In the genomic region with DNA sequence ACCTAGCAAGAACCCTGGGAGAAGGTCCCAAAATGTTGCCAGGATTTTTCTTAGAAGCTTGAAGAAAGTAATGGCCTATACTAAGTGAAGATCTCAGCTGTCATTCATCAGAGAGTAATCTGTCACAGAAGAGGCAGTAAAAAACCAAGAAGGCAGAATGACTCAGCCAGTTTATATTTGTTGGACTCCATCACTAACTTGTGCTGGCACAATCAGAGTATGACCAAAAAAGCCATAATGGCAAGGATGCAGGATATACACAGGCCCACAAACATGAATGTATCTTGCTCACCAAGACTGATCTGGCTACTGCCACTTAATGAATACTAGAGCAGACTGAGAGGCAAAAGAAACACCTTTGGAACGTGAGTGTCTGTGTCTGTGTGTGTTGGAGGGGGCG, we compare ENCODE assay signal across 23 cellular contexts.
DNase-seq lines count a peak whose midpoint lies in the region; ATAC-seq and TF ChIP-seq lines count a peak whose summit lies in the region.
"Had no signal": no experiment of that assay in that cellular context is flagged by ENCODE, and none has a peak within 500 bp of the region (broad histone marks: within the 10 kb centered on the region; RNA-seq: fewer than 3 reads in every experiment).

No MANE protein-coding gene starts in this region.

- TF ChIP-seq CTCF in gastrocnemius medialis (IDR thresholded peaks at IDR 0.05 in 4 of 5, conservative IDR thresholded peaks at IDR 0.05 in 1 of 5), result no peak
- TF ChIP-seq CTCF in upper lobe of left lung (IDR thresholded peaks at IDR 0.05), result no peak

- TF ChIP-seq POLR2A in gastrocnemius medialis (IDR thresholded peaks at IDR 0.05), result no peak
- TF ChIP-seq POLR2A in upper lobe of left lung (IDR thresholded peaks at IDR 0.05), result no peak

- H3K27me3 ChIP-seq in gastrocnemius medialis, result no peaks in the 10 kb centered on the region
- no peaks in the 10 kb centered on the region for H3K27me3 ChIP-seq in upper lobe of left lung

- TF ChIP-seq EP300 in upper lobe of left lung (IDR thresholded peaks at IDR 0.05), result no peak

- H3K4me3 ChIP-seq in gastrocnemius medialis, result no peak overlapping the region
- H3K4me3 ChIP-seq in upper lobe of left lung, result no peak overlapping the region
- H3K4me3 ChIP-seq: PC-9 had no signal

- WGBS in upper lobe of left lung, 2 donors, result 93 to 98% methylated on average over 2 of the region's 2 CpGs

- H3K27ac ChIP-seq in gastrocnemius medialis, result no peak overlapping the region
- H3K27ac ChIP-seq in upper lobe of left lung, result no peak overlapping the region
- H3K27ac ChIP-seq: PC-9 had no signal

- peaks cover 0 to 11% (median 0%) of the 10 kb centered on the region in 3 donors for H3K9me3 ChIP-seq in gastrocnemius medialis
- H3K9me3 ChIP-seq in upper lobe of left lung, result peaks cover 0 to 6% (median 2%) of the 10 kb centered on the region in 4 donors

- peak; percentile 56 to 69 for ATAC-seq in gastrocnemius medialis
- ATAC-seq in SK-N-SH treated with all-trans-retinoic acid at 6 μM for 48 hours, result no peak
- no peak for ATAC-seq in upper lobe of left lung (ENCODE audit: low FRiP score in 2 of 2)

- intact Hi-C loops in gastrocnemius medialis (cut with DNase I; ENCODE audit: low total_unique reads), result no loop called here

- H3K36me3 ChIP-seq in gastrocnemius medialis (no peaks in the 10 kb centered on the region), upper lobe of left lung (no peaks in the 10 kb centered on the region)

- H3K4me1 ChIP-seq in gastrocnemius medialis, result no peaks in the 10 kb centered on the region
- H3K4me1 ChIP-seq in upper lobe of left lung, result no peaks in the 10 kb centered on the region

- in situ Hi-C loops in gastrocnemius medialis (cut with MboI; ENCODE audit: low sequenced_read_pairs in 4 of 4), result no loop called here

- DNase-seq in EH (ENCODE audit: low read depth) (peak; percentile 35), NCI-H226 (peak; percentile 7), iris pigment epithelial cell (ENCODE audit: low read depth) (peak; percentile 1), gastrocnemius medialis (no peak), ecto neural progenitor cell (ENCODE audit: low spot score) (no peak), upper lobe of left lung (no peak)
- no peak for DNase-seq in activated CD4-positive, alpha-beta T cell treated with anti-CD3 and anti-CD28 coated beads, Interleukin-2, amount 50 U/mL, for 48 hours
- DNase-seq: 8988T, DMS153, DND-41, HCEC 1CT, IMR-90, KG1, NCI-H1092, NCI-H1417 treated with DMSO at 0.1 percent for 48 hours, NCI-H1694 treated with DMSO at 0.1 percent for 48 hours, NCI-H2081, NCI-H524 treated with DMSO at 0.1 percent for 48 hours, NCI-H774, PC-9, RPMI8226, SHP77 had no signal

TF ChIP-seq in SK-N-SH treated with all-trans-retinoic acid at 6 μM for 48 hours, 23 proteins besides CTCF, POLR2A, EP300 and RAD21:
- TF ChIP-seq BACH2 (CRISPR knock-in tag; IDR thresholded peaks at IDR 0.05; ENCODE audit: borderline replicate concordance), result no peak
- TF ChIP-seq TOX (CRISPR knock-in tag; IDR thresholded peaks at IDR 0.05; ENCODE audit: borderline replicate concordance), result no peak
- no peak for TF ChIP-seq ARNTL (CRISPR knock-in tag; IDR thresholded peaks at IDR 0.05; ENCODE audit: borderline replicate concordance, low read depth)
- no peak for TF ChIP-seq ZFP30 (CRISPR knock-in tag; IDR thresholded peaks at IDR 0.05)
- no peak for TF ChIP-seq ZFP3 (CRISPR knock-in tag; IDR thresholded peaks at IDR 0.05)
- TF ChIP-seq ZNF70 (CRISPR knock-in tag; IDR thresholded peaks at IDR 0.05), result no peak
- no peak for TF ChIP-seq ZNF565 (CRISPR knock-in tag; conservative IDR thresholded peaks at IDR 0.05; ENCODE audit: low read depth)
- TF ChIP-seq RARB (CRISPR knock-in tag; IDR thresholded peaks at IDR 0.05), result no peak
- TF ChIP-seq SNAI2 (CRISPR knock-in tag; IDR thresholded peaks at IDR 0.05), result no peak
- no peak for TF ChIP-seq ESRRG (CRISPR knock-in tag; IDR thresholded peaks at IDR 0.05)
- no peak for TF ChIP-seq TSHZ2 (CRISPR knock-in tag; IDR thresholded peaks at IDR 0.05)
- TF ChIP-seq CSDC2 (CRISPR knock-in tag; IDR thresholded peaks at IDR 0.05), result no peak
- no peak for TF ChIP-seq PPARA (CRISPR knock-in tag; IDR thresholded peaks at IDR 0.05; ENCODE audit: borderline replicate concordance)
- TF ChIP-seq ISL1 (CRISPR knock-in tag; IDR thresholded peaks at IDR 0.05), result no peak
- TF ChIP-seq OSR1 (CRISPR knock-in tag; IDR thresholded peaks at IDR 0.05), result no peak

Comparison
In these comparisons a context has a peak if more than half of its experiments do, and no peak if none do; other contexts are left out.
1. DNase-seq: peak in EH (single experiment), NCI-H226 (single experiment) and iris pigment epithelial cell (single experiment); none in gastrocnemius medialis (0 of 2), activated CD4-positive, alpha-beta T cell treated with anti-CD3 and anti-CD28 coated beads, Interleukin-2, amount 50 U/mL, for 48 hours (0 of 2), ecto neural progenitor cell (single experiment) and upper lobe of left lung (0 of 2).
2. ATAC-seq: peak in gastrocnemius medialis (2 of 2); none in SK-N-SH treated with all-trans-retinoic acid at 6 μM for 48 hours (single experiment) and upper lobe of left lung (0 of 2).